1 cellular context compared by ENCODE assay signal in the genomic region with DNA sequence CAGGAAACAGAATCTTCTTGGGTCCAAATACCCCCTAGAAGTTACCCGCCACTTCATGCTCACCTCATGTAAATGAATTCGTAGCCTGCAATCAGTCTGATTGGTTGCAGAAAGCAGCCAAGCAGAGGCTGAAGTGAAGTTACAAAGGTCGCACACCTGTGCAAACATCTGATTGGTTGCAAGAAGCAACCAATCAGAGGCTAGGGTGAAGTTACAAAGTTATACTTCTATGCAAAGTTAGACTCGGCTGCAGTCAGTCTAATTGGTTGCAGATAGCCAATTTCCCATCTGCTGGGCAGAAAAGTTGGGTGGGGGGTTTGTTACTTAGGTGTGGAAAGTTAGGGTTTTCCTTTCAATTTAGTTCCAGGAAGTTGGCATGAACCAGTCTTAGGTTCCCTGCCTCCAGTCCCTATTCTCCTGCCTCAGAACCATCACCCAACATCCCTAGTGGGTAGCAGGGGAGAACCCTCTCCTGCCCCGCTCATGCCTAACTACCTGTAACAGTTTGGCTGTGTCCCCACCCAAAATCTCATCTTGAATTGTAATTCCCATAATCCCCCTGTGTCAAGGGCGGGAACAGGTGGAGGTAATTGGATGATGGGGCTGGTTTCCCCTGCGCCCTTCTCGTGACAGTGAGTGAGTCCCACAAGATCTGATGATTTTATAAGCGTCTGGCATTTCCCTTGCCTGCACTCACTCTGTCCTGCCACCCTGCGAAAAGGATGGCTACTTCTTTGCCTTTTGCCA.
TF ChIP-seq lines count a peak whose summit lies in the region.

No MANE protein-coding gene starts in this region.

TF ChIP-seq in endothelial cell of umbilical vein, 7 proteins besides CTCF, POLR2A, EP300 and RAD21:
- TF ChIP-seq EZH2 (IDR thresholded peaks at IDR 0.05; ENCODE audit: borderline replicate concordance, low read depth, low read length, severe bottlenecking), result no peak
- TF ChIP-seq, protein P1, sequence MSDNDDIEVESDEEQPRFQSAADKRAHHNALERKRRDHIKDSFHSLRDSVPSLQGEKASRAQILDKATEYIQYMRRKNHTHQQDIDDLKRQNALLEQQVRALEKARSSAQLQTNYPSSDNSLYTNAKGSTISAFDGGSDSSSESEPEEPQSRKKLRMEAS (IDR thresholded peaks at IDR 0.05; ENCODE audit: insufficient read depth, insufficient read length), result no peak
- TF ChIP-seq POLR2AphosphoS5 (IDR thresholded peaks at IDR 0.05; ENCODE audit: insufficient read depth, low read depth, low read length), result no peak
- TF ChIP-seq MYC (IDR thresholded peaks at IDR 0.05; ENCODE audit: low read depth, low read length), result no peak
- no peak for TF ChIP-seq FOS (IDR thresholded peaks at IDR 0.05; ENCODE audit: borderline replicate concordance, insufficient read depth, low read length)
- no peak for TF ChIP-seq JUN (IDR thresholded peaks at IDR 0.05; ENCODE audit: borderline replicate concordance, insufficient read depth, insufficient read length, low read depth)
- no peak for TF ChIP-seq GATA2 (IDR thresholded peaks at IDR 0.05; ENCODE audit: insufficient read depth, insufficient read length, low read depth, low read length)
